8 cellular contexts compared by ENCODE assay signal in genomic region chr17:42555122-42555622, GRCh38. TPM values are rescaled to one million over a fixed set of nuclear protein-coding genes. Genes with fewer than 3 reads are reported as not detected.
DNase-seq lines count a peak whose midpoint lies in the region; ATAC-seq and TF ChIP-seq lines count a peak whose summit lies in the region.

No MANE protein-coding gene starts in this region.

- WGBS in lung, 2 donors: 23 to 28% methylated on average over 4 of the region's 4 CpGs
- WGBS in upper lobe of left lung, 2 donors: 24% methylated on average over 4 of the region's 4 CpGs

- H3K4me1 ChIP-seq in lung (ENCODE audit: control insufficient read depth in 2 of 2, insufficient read depth in 2 of 2, low read length in 2 of 2) (peaks cover 0 to 5% of the 10 kb centered on the region in 2 donors), upper lobe of left lung (peaks cover 17 to 43% (median 26%) of the 10 kb centered on the region in 4 donors)

- peaks cover 19% of the 10 kb centered on the region for H3K4me1 Mint-ChIP-seq in activated naive CD4-positive, alpha-beta T cell treated with anti-CD3 and anti-CD28 coated beads for 36 hours (ENCODE audit: low read depth)

- intact Hi-C loops in activated naive CD4-positive, alpha-beta T cell treated with anti-CD3 and anti-CD28 coated beads for 36 hours (cut with micrococcal nuclease): loop anchor here (2.0 kb wide), 1 partner anchor 22 kb away; the partner anchor contains the start of gene PSMC3IP

- no peak for DNase-seq in activated naive CD4-positive, alpha-beta T cell treated with anti-CD3 and anti-CD28 coated beads for 36 hours
- DNase-seq in activated naive CD4-positive, alpha-beta T cell (lab: John Stamatoyannopoulos, UW): no peak
- DNase-seq in brain microvascular endothelial cell (no peak), lung (ENCODE audit: low spot score) (no peak), upper lobe of left lung (no peak), NCI-H1436 treated with DMSO at 0.1 percent for 48 hours (lab: John Stamatoyannopoulos, UW) (no peak), mucosa of gallbladder (ENCODE audit: low spot score) (no peak), hypothalamus (lab: John Stamatoyannopoulos, UW) (no peak)

- CTCF ChIA-PET in activated naive CD4-positive, alpha-beta T cell treated with anti-CD3 and anti-CD28 coated beads for 36 hours (lab: Charles Lee): interaction anchor here (0.6 kb wide), 1 partner anchor 57 kb away, joined by 3 read pairs; no protein-coding TSS in a partner anchor

- no peak for ATAC-seq in lung (ENCODE audit: insufficient read depth, low FRiP score)
- ATAC-seq in upper lobe of left lung (ENCODE audit: low FRiP score in 2 of 2): no peak

- H3K4me3 Mint-ChIP-seq in activated naive CD4-positive, alpha-beta T cell treated with anti-CD3 and anti-CD28 coated beads for 36 hours: peak overlapping the region; percentile 92

- peak overlapping the region; percentile 91 for H3K4me3 ChIP-seq in brain microvascular endothelial cell (ENCODE audit: low read depth, low read length)
- peak overlapping the region; percentile 92 for H3K4me3 ChIP-seq in lung
- H3K4me3 ChIP-seq in upper lobe of left lung: peak overlapping the region; percentile 59 to 95 (median 74)

- H3K27me3 Mint-ChIP-seq in activated naive CD4-positive, alpha-beta T cell treated with anti-CD3 and anti-CD28 coated beads for 36 hours (ENCODE audit: low read depth): no peaks in the 10 kb centered on the region

- no peaks in the 10 kb centered on the region for H3K9me3 Mint-ChIP-seq in activated naive CD4-positive, alpha-beta T cell treated with anti-CD3 and anti-CD28 coated beads for 36 hours

- H3K36me3 ChIP-seq in brain microvascular endothelial cell (replicated peaks): no peaks in the 10 kb centered on the region
- H3K36me3 ChIP-seq in lung (ENCODE audit: control insufficient read depth in 2 of 2, insufficient read depth in 2 of 2, low read length in 2 of 2): peaks cover 0 to 4% of the 10 kb centered on the region in 2 donors
- H3K36me3 ChIP-seq in upper lobe of left lung: peaks cover 0 to 6% (median 0%) of the 10 kb centered on the region in 4 donors

- TF ChIP-seq CTCF in brain microvascular endothelial cell (IDR thresholded peaks at IDR 0.05; ENCODE audit: low read depth, low read length, missing control alignments) (no peak), lung (IDR thresholded peaks at IDR 0.05; ENCODE audit: control extremely low read depth, extremely low read depth) (no peak), upper lobe of left lung (IDR thresholded peaks at IDR 0.05) (no peak)

- H3K36me3 Mint-ChIP-seq in activated naive CD4-positive, alpha-beta T cell treated with anti-CD3 and anti-CD28 coated beads for 36 hours (ENCODE audit: low read depth): no peaks in the 10 kb centered on the region

- H3K27ac ChIP-seq in brain microvascular endothelial cell (peak overlapping the region; percentile 78), lung (ENCODE audit: low read depth in 1 of 2, low read length in 1 of 2) (peak overlapping the region; percentile 86 to 92), upper lobe of left lung (peak overlapping the region; percentile 82 to 96 (median 94))

- H3K9me3 ChIP-seq in lung (ENCODE audit: control insufficient read depth in 2 of 2, insufficient read depth in 1 of 2, low read length in 1 of 2): no peaks in the 10 kb centered on the region
- no peaks in the 10 kb centered on the region for H3K9me3 ChIP-seq in upper lobe of left lung

- no peak for TF ChIP-seq POLR2A in upper lobe of left lung (IDR thresholded peaks at IDR 0.05)

- no peaks in the 10 kb centered on the region for H3K27me3 ChIP-seq in brain microvascular endothelial cell (replicated peaks)
- no peaks in the 10 kb centered on the region for H3K27me3 ChIP-seq in lung (ENCODE audit: control insufficient read depth, insufficient read depth)
- H3K27me3 ChIP-seq in upper lobe of left lung: no peaks in the 10 kb centered on the region

- no peak for TF ChIP-seq EP300 in upper lobe of left lung (IDR thresholded peaks at IDR 0.05)

- in situ Hi-C loops in brain microvascular endothelial cell (cut with HindIII; ENCODE audit: low pct_ligation_motif_present, low sequenced_read_pairs): no loop called here

- peak overlapping the region; percentile 91 for H3K27ac Mint-ChIP-seq in activated naive CD4-positive, alpha-beta T cell treated with anti-CD3 and anti-CD28 coated beads for 36 hours

RNA-seq across cellular contexts. Expression of gene HSD17B1, which starts 2.4 kb away (rescaled TPM):
- under 1 TPM; 0.26 to 0.67 TPM for total RNA-seq in activated naive CD4-positive, alpha-beta T cell treated with anti-CD3 and anti-CD28 coated beads for 36 hours
- total RNA-seq in lung: 1 to 10 TPM in 1 of 2 donors, under 1 TPM in 1; 0.98 to 1.3 TPM
- polyA plus RNA-seq in lung: 1 to 10 TPM; 1.8 to 2.4 TPM
- total RNA-seq in upper lobe of left lung: 1 to 10 TPM in 5 of 6 donors, not detected in 1; 1.3 to 6.3 (median 1.7) TPM
- total RNA-seq in mucosa of gallbladder: 2.4 TPM

RNA-seq across cellular contexts. Expression of gene COASY, which starts 6.8 kb away (rescaled TPM):
- 10 to 100 TPM; 93.3 to 93.6 TPM for total RNA-seq in activated naive CD4-positive, alpha-beta T cell treated with anti-CD3 and anti-CD28 coated beads for 36 hours
- total RNA-seq in lung: 10 to 100 TPM; 25.9 to 93.2 TPM
- 10 to 100 TPM; 57.3 to 71.3 TPM for polyA plus RNA-seq in lung
- 10 to 100 TPM; 34.7 to 71.1 (median 51.4) TPM for total RNA-seq in upper lobe of left lung
- 84.1 TPM for total RNA-seq in mucosa of gallbladder

RNA-seq across cellular contexts. Expression of gene MLX, which starts 11.7 kb away (rescaled TPM):
- total RNA-seq in activated naive CD4-positive, alpha-beta T cell treated with anti-CD3 and anti-CD28 coated beads for 36 hours: 10 to 100 TPM; 22.1 to 24.7 TPM
- 10 to 100 TPM; 31.9 to 69.7 TPM for total RNA-seq in lung
- 10 to 100 TPM; 61.8 to 71.6 TPM for polyA plus RNA-seq in lung
- 100 to 1,000 TPM in 1 of 6 donors, 10 to 100 TPM in 5; 61.8 to 104 (median 83.5) TPM for total RNA-seq in upper lobe of left lung
- total RNA-seq in mucosa of gallbladder: 54.0 TPM

RNA-seq across cellular contexts. Expression of gene NAGLU, which starts 19.1 kb away (rescaled TPM):
- total RNA-seq in activated naive CD4-positive, alpha-beta T cell treated with anti-CD3 and anti-CD28 coated beads for 36 hours: 10 to 100 TPM; 11.1 to 11.9 TPM
- total RNA-seq in lung (10 to 100 TPM; 16.8 to 69.8 TPM), upper lobe of left lung (10 to 100 TPM; 36.7 to 97.4 (median 68.4) TPM), mucosa of gallbladder (51.1 TPM)
- polyA plus RNA-seq in lung: 10 to 100 TPM; 32.3 to 37.9 TPM

RNA-seq across cellular contexts. Expression of gene PSMC3IP, which starts 22.4 kb away (rescaled TPM):
- total RNA-seq in activated naive CD4-positive, alpha-beta T cell treated with anti-CD3 and anti-CD28 coated beads for 36 hours: 10 to 100 TPM; 38.6 to 42.2 TPM
- total RNA-seq in lung (1 to 10 TPM; 3.4 to 7.5 TPM), upper lobe of left lung (1 to 10 TPM in 5 of 6 donors, not detected in 1; 1.9 to 6.8 (median 3.8) TPM), mucosa of gallbladder (5.1 TPM)
- 1 to 10 TPM; 3.7 to 4.3 TPM for polyA plus RNA-seq in lung
